Comparison of ENCODE assay signal across 10 cellular contexts in genomic region chr6:152575621-152576150, GRCh38.
DNase-seq lines count a peak whose midpoint lies in the region; ATAC-seq and TF ChIP-seq lines count a peak whose summit lies in the region.
"Had no signal": no experiment of that assay in that cellular context is flagged by ENCODE, and none has a peak within 500 bp of the region (broad histone marks: within the 10 kb centered on the region; RNA-seq: fewer than 3 reads in every experiment).

No MANE protein-coding gene starts in this region.

- no peak overlapping the region for H3K4me3 Mint-ChIP-seq in activated CD4-positive, alpha-beta memory T cell treated with anti-CD3 and anti-CD28 coated beads, Interleukin-2, amount 10 ng/mL, durations not matched to agents 7 days and 5 days

- H3K9me3 Mint-ChIP-seq in activated CD4-positive, alpha-beta memory T cell treated with anti-CD3 and anti-CD28 coated beads, Interleukin-2, amount 10 ng/mL, durations not matched to agents 7 days and 5 days = no peaks in the 10 kb centered on the region

- no peak for TF ChIP-seq CTCF in fibroblast of villous mesenchyme (IDR thresholded peaks at IDR 0.05; ENCODE audit: insufficient read depth, low read depth, low read length)
- TF ChIP-seq CTCF in brain microvascular endothelial cell (IDR thresholded peaks at IDR 0.05; ENCODE audit: low read depth, low read length, missing control alignments) = no peak

- peak overlapping the region; percentile 59 for H3K4me3 ChIP-seq in SK-N-MC
- H3K4me3 ChIP-seq in fibroblast of villous mesenchyme (ENCODE audit: low read depth, low read length) = no peak overlapping the region
- no peak overlapping the region for H3K4me3 ChIP-seq in brain microvascular endothelial cell (ENCODE audit: low read depth, low read length)
- H3K4me3 ChIP-seq: colonic mucosa, thyroid gland had no signal

- CTCF ChIA-PET in activated CD4-positive, alpha-beta memory T cell treated with anti-CD3 and anti-CD28 coated beads, Interleukin-2, amount 10 ng/mL, durations not matched to agents 7 days and 5 days (lab: Charles Lee) = no interaction called here

- H3K9ac ChIP-seq in SK-N-MC (ENCODE audit: insufficient read length) = no peak overlapping the region

- peak; percentile 50 for ATAC-seq in GM18498 (IDR thresholded peaks at IDR 0.05; ENCODE audit: unreplicated experiment)

- no peaks in the 10 kb centered on the region for H3K36me3 Mint-ChIP-seq in activated CD4-positive, alpha-beta memory T cell treated with anti-CD3 and anti-CD28 coated beads, Interleukin-2, amount 10 ng/mL, durations not matched to agents 7 days and 5 days (ENCODE audit: low read depth)

- no peaks in the 10 kb centered on the region for H3K9me3 ChIP-seq in SK-N-MC (ENCODE audit: low read depth, low read length)
- H3K9me3 ChIP-seq: colonic mucosa, thyroid gland had no signal

- in situ Hi-C loops in brain microvascular endothelial cell (cut with HindIII; ENCODE audit: low pct_ligation_motif_present, low sequenced_read_pairs) = no loop called here

- POLR2A ChIA-PET in activated CD4-positive, alpha-beta memory T cell treated with anti-CD3 and anti-CD28 coated beads, Interleukin-2, amount 10 ng/mL, durations not matched to agents 7 days and 5 days (lab: Charles Lee) = no interaction called here

- H3K4me1 Mint-ChIP-seq in activated CD4-positive, alpha-beta memory T cell treated with anti-CD3 and anti-CD28 coated beads, Interleukin-2, amount 10 ng/mL, durations not matched to agents 7 days and 5 days = no peaks in the 10 kb centered on the region

- no peak overlapping the region for H3K27ac Mint-ChIP-seq in activated CD4-positive, alpha-beta memory T cell treated with anti-CD3 and anti-CD28 coated beads, Interleukin-2, amount 10 ng/mL, durations not matched to agents 7 days and 5 days

- H3K27me3 Mint-ChIP-seq in activated CD4-positive, alpha-beta memory T cell treated with anti-CD3 and anti-CD28 coated beads, Interleukin-2, amount 10 ng/mL, durations not matched to agents 7 days and 5 days = peaks cover 3% of the 10 kb centered on the region

- H3K27ac ChIP-seq in SK-N-MC (peak overlapping the region; percentile 46; the same call in 1 of the 2 replicates), brain microvascular endothelial cell (no peak overlapping the region)
- H3K27ac ChIP-seq: colonic mucosa, thyroid gland had no signal

- no peaks in the 10 kb centered on the region for H3K36me3 ChIP-seq in SK-N-MC (ENCODE audit: insufficient read depth, low read length)
- no peaks in the 10 kb centered on the region for H3K36me3 ChIP-seq in brain microvascular endothelial cell (replicated peaks)
- H3K36me3 ChIP-seq: colonic mucosa, thyroid gland had no signal

- no peaks in the 10 kb centered on the region for H3K27me3 ChIP-seq in brain microvascular endothelial cell (replicated peaks)
- H3K27me3 ChIP-seq: colonic mucosa, thyroid gland had no signal

- DNase-seq in SK-N-MC (ENCODE audit: low read depth, low spot score) (no peak), fibroblast of villous mesenchyme (ENCODE audit: low read depth) (peak; percentile 85), renal cortical epithelial cell (ENCODE audit: low read depth) (peak; percentile 96), foreskin melanocyte (no peak), GM19238 (ENCODE audit: insufficient read length, low spot score) (no peak), brain microvascular endothelial cell (no peak)
- no peak for DNase-seq in activated CD4-positive, alpha-beta memory T cell treated with anti-CD3 and anti-CD28 coated beads, Interleukin-2, amount 10 ng/mL, durations not matched to agents 7 days and 5 days
- DNase-seq: colonic mucosa, thyroid gland had no signal

Comparison
In these comparisons a context has a peak if more than half of its experiments do, and no peak if none do; other contexts are left out.
1. DNase-seq: peak in fibroblast of villous mesenchyme (single experiment) and renal cortical epithelial cell (single experiment); none in SK-N-MC (single experiment), foreskin melanocyte (single experiment), GM19238 (single experiment), brain microvascular endothelial cell (single experiment) and activated CD4-positive, alpha-beta memory T cell treated with anti-CD3 and anti-CD28 coated beads, Interleukin-2, amount 10 ng/mL, durations not matched to agents 7 days and 5 days (single experiment).